19 cellular contexts compared by ENCODE assay signal in genomic region chr1:1940123-1940425, GRCh38. TPM values are rescaled to one million over a fixed set of nuclear protein-coding genes. Genes with fewer than 3 reads are reported as not detected.
DNase-seq lines count a peak whose midpoint lies in the region; ATAC-seq and TF ChIP-seq lines count a peak whose summit lies in the region.
"Had no signal": no experiment of that assay in that cellular context is flagged by ENCODE, and none has a peak within 500 bp of the region (broad histone marks: within the 10 kb centered on the region; RNA-seq: fewer than 3 reads in every experiment).

No MANE protein-coding gene starts in this region.

- H3K4me1 Mint-ChIP-seq in chondrocyte (ENCODE audit: low read depth) = peaks cover 5% of the 10 kb centered on the region

- no peak overlapping the region for H2AK5ac ChIP-seq in neuronal stem cell (ENCODE audit: low read depth, low read length)

- H2BK15ac ChIP-seq in neuronal stem cell (ENCODE audit: low read length) = no peak overlapping the region

- TF ChIP-seq POLR2A in GM18505 (IDR thresholded peaks at IDR 0.05; ENCODE audit: borderline replicate concordance, extremely low read depth, insufficient read depth, insufficient read length) = no peak

- no peak overlapping the region for H3K14ac ChIP-seq in neuronal stem cell (ENCODE audit: low read length)

- H3K4me3 Mint-ChIP-seq in chondrocyte (ENCODE audit: unreplicated experiment) = no peak overlapping the region
- H3K4me3 Mint-ChIP-seq: CD14-positive monocyte; CD4-positive, alpha-beta T cell; CD8-positive, alpha-beta memory T cell; HFFc6 had no signal

- peaks cover 11% of the 10 kb centered on the region for H3K27me3 Mint-ChIP-seq in chondrocyte (ENCODE audit: low read depth)

- H3K4me3 ChIP-seq in neuronal stem cell (ENCODE audit: low read length in 2 of 2) = no peak overlapping the region
- H3K4me3 ChIP-seq: GM12878, HAP-1 had no signal

- H2BK120ac ChIP-seq in neuronal stem cell (ENCODE audit: low read depth, low read length) = no peak overlapping the region

- peaks cover 0 to 19% (median 0%) of the 10 kb centered on the region in 3 experiments for H3K27me3 ChIP-seq in neuronal stem cell (ENCODE audit: control insufficient read depth in 3 of 3, insufficient read depth in 3 of 3, low read depth in 1 of 3, low read length in 3 of 3)

- H3K23ac ChIP-seq in neuronal stem cell (ENCODE audit: low read depth, low read length, poor library complexity) = no peak overlapping the region

- no peak overlapping the region for H3K27ac ChIP-seq in neuronal stem cell (replicated peaks; ENCODE audit: low read length)

- H2BK5ac ChIP-seq in neuronal stem cell (ENCODE audit: low read length) = no peak overlapping the region

- H3K9me3 ChIP-seq in neuronal stem cell (replicated peaks in 1 of 2; ENCODE audit: control insufficient read depth in 2 of 2, insufficient read depth in 1 of 2, low read depth in 1 of 2, low read length in 2 of 2) = peaks cover 0 to 2% of the 10 kb centered on the region in 2 donors
- H3K9me3 ChIP-seq: HAP-1 had no signal

- H3K36me3 Mint-ChIP-seq in chondrocyte (ENCODE audit: low read depth) = no peaks in the 10 kb centered on the region
- H3K36me3 Mint-ChIP-seq: CD14-positive monocyte; CD8-positive, alpha-beta memory T cell had no signal

- DNase-seq in left ventricle myocardium superior (peak; percentile 21), Right ventricle myocardium superior (no peak), chondrocyte (ENCODE audit: low spot score) (peak; percentile 77), neuronal stem cell (ENCODE audit: low spot score) (no peak), NCI-H187 (lab: John Stamatoyannopoulos, UW) (no peak), GM13976 (ENCODE audit: low spot score) (no peak)
- DNase-seq: CD4-positive, alpha-beta T cell; CD8-positive, alpha-beta memory T cell; DMS 273 treated with DMSO at 0.1 percent for 48 hours; DMS79; EL; GDM1; GOT3; HFFc6 had no signal

- no peaks in the 10 kb centered on the region for H3K36me3 ChIP-seq in neuronal stem cell (replicated peaks in 1 of 2; ENCODE audit: control insufficient read depth in 2 of 2, insufficient read depth in 2 of 2, low read length in 2 of 2)
- H3K36me3 ChIP-seq: HAP-1 had no signal

- in situ Hi-C loops in GM13976 (cut with MboI; ENCODE audit: low sequenced_read_pairs, unreplicated experiment) = no loop called here

- no peak overlapping the region for H4K8ac ChIP-seq in neuronal stem cell (ENCODE audit: low read depth, low read length)

- no peak overlapping the region for H3K27ac Mint-ChIP-seq in chondrocyte (ENCODE audit: unreplicated experiment)
- H3K27ac Mint-ChIP-seq: CD14-positive monocyte; CD4-positive, alpha-beta T cell; HFFc6 had no signal

- ATAC-seq in left ventricle myocardium superior = no peak
- no peak for ATAC-seq in Right ventricle myocardium superior (ENCODE audit: poor library complexity)
- no peak for ATAC-seq in GM18505 (IDR thresholded peaks at IDR 0.05; ENCODE audit: unreplicated experiment)
- ATAC-seq: GM12878 had no signal

- WGBS in neuronal stem cell (ENCODE audit: extremely low coverage in 2 of 2, insufficient read length in 2 of 2, insufficient replicate concordance in 1 of 2), 2 donors = no CpG with 5 or more reads among the region's 12 CpGs

- H3K4me2 ChIP-seq in neuronal stem cell (ENCODE audit: insufficient read depth, low read length, poor library complexity, severe bottlenecking) = no peak overlapping the region

- H3K9ac ChIP-seq in neuronal stem cell (ENCODE audit: low read depth, low read length, poor library complexity) = peak overlapping the region; percentile 44

- intact Hi-C loops in left ventricle myocardium superior (cut with micrococcal nuclease) (no loop called here), Right ventricle myocardium superior (cut with DNase I) (loop anchor here (5.0 kb wide), 1 partner anchor 102 kb away; no protein-coding TSS in a partner anchor)

- peaks cover 4% of the 10 kb centered on the region for H3K79me1 ChIP-seq in neuronal stem cell (ENCODE audit: low read depth, low read length)

- H3K4ac ChIP-seq in neuronal stem cell (ENCODE audit: low read length) = no peak overlapping the region

- TF ChIP-seq CTCF in chondrocyte (IDR thresholded peaks at IDR 0.05) (no peak), GM13976 (IDR thresholded peaks at IDR 0.05; ENCODE audit: borderline replicate concordance, control extremely low read depth, extremely low read depth, insufficient read depth, missing control alignments) (no peak)

- H2AFZ ChIP-seq in neuronal stem cell (ENCODE audit: low read length) = no peak overlapping the region

- H3K18ac ChIP-seq in neuronal stem cell (ENCODE audit: low read length) = no peak overlapping the region

- H4K91ac ChIP-seq in neuronal stem cell (ENCODE audit: low read depth, low read length, poor library complexity) = no peak overlapping the region

- H3K4me1 ChIP-seq in neuronal stem cell (ENCODE audit: control insufficient read depth in 2 of 2, insufficient read depth in 1 of 2, low read depth in 1 of 2, low read length in 2 of 2) = peaks cover 7 to 8% of the 10 kb centered on the region in 2 donors
- H3K4me1 ChIP-seq: HAP-1 had no signal

- no peak overlapping the region for H2BK12ac ChIP-seq in neuronal stem cell (ENCODE audit: low read length)

- H3K9me3 Mint-ChIP-seq in chondrocyte (ENCODE audit: low read depth) = no peaks in the 10 kb centered on the region
- H3K9me3 Mint-ChIP-seq: CD4-positive, alpha-beta T cell; CD8-positive, alpha-beta memory T cell had no signal

RNA-seq across cellular contexts. Expression of gene TMEM52, which starts 21.0 kb away (rescaled TPM):
- total RNA-seq in left ventricle myocardium superior (1.7 TPM), Right ventricle myocardium superior (2.1 TPM), chondrocyte (0.67 to 0.90 TPM (median 0.68 TPM) in 3 replicates)
- 7.3 TPM for polyA plus RNA-seq in neuronal stem cell (2013, experiment 1 of 2)
- 7.1 TPM for polyA plus RNA-seq in neuronal stem cell (2013, experiment 2 of 2)
- total RNA-seq: A172 had no signal
- polyA plus RNA-seq: CD14-positive monocyte had no signal

RNA-seq across cellular contexts. Expression of gene CALML6, which starts 25.0 kb away (rescaled TPM):
- total RNA-seq in left ventricle myocardium superior (not detected), Right ventricle myocardium superior (not detected), chondrocyte (2.1 to 2.3 TPM (median 2.1 TPM) in 3 replicates)
- polyA plus RNA-seq in neuronal stem cell (2013, experiment 1 of 2) = 0.07 TPM
- polyA plus RNA-seq in neuronal stem cell (2013, experiment 2 of 2) = 0.08 TPM
- total RNA-seq: A172 had no signal
- polyA plus RNA-seq: CD14-positive monocyte; CD8-positive, alpha-beta memory T cell had no signal

RNA-seq across cellular contexts. Expression of gene GNB1, which starts 49.2 kb away (rescaled TPM):
- 172 TPM for total RNA-seq in left ventricle myocardium superior
- 154 TPM for total RNA-seq in Right ventricle myocardium superior
- 419 to 543 TPM (median 538 TPM) in 3 replicates for total RNA-seq in chondrocyte
- polyA plus RNA-seq in neuronal stem cell (2013, experiment 1 of 2) = 291 TPM
- polyA plus RNA-seq in neuronal stem cell (2013, experiment 2 of 2) = 287 TPM

Comparison
In these comparisons a context has a peak if more than half of its experiments do, and no peak if none do; other contexts are left out.
1. DNase-seq: peak in left ventricle myocardium superior (single experiment) and chondrocyte (single experiment); none in Right ventricle myocardium superior (single experiment), neuronal stem cell (single experiment), NCI-H187 (0 of 2) and GM13976 (single experiment).